ENCODE assay signal across 8 cellular contexts in the genomic region with DNA sequence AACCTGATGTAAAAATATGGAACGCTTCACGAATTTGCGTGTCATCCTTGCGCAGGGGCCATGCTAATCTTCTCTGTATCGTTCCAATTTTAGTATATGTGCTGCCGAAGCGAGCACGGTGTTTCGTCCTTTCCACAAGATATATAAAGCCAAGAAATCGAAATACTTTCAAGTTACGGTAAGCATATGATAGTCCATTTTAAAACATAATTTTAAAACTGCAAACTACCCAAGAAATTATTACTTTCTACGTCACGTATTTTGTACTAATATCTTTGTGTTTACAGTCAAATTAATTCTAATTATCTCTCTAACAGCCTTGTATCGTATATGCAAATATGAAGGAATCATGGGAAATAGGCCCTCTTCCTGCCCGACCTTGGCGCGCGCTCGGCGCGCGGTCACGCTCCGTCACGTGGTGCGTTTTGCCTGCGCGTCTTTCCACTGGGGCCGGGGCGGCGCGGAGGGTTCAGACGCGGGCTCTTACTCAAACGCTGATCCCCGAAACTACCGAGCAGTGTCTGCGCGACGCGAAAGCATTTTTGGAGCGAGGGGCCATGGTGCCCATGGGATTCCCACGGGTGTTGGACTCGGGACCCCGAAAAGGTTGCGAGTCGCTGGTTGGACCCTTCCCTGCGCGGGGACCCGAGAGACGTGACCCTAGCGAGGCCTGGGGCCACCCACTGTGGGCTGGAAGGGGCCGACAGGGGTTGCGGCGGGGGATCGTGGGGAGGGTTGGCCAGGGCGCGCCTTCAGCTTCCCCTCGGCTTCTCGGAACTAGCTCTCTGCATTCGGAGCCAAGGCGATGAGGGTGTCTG. TPM values are rescaled to one million over a fixed set of nuclear protein-coding genes. Genes with fewer than 3 reads are reported as not detected.
DNase-seq lines count a peak whose midpoint lies in the region; ATAC-seq and TF ChIP-seq lines count a peak whose summit lies in the region.

Gene RNU6-1 (minus strand): TSS at position 117 of the 818 bp plus-strand sequence.

- no peaks in the 10 kb centered on the region for H3K36me3 Mint-ChIP-seq in activated naive CD4-positive, alpha-beta T cell treated with anti-CD3 and anti-CD28 coated beads, Interleukin-2, amount 50 U/mL, for 24 hours

- peaks cover 36% of the 10 kb centered on the region for H3K4me1 ChIP-seq in suprapubic skin

- peak; percentile 44 to 64 for TF ChIP-seq POLR2A in suprapubic skin (IDR thresholded peaks at IDR 0.05)

- H3K36me3 ChIP-seq in SK-N-MC (ENCODE audit: insufficient read depth, low read length) (no peaks in the 10 kb centered on the region), suprapubic skin (no peaks in the 10 kb centered on the region)

- H3K4me3 ChIP-seq in SK-N-MC (peak within 1 kb of the TSS; percentile 92), suprapubic skin (peak within 1 kb of the TSS; percentile 94)

- H3K9me3 Mint-ChIP-seq in activated naive CD4-positive, alpha-beta T cell treated with anti-CD3 and anti-CD28 coated beads, Interleukin-2, amount 50 U/mL, for 24 hours, result no peaks in the 10 kb centered on the region

- peaks cover 7% of the 10 kb centered on the region for H3K27me3 Mint-ChIP-seq in activated naive CD4-positive, alpha-beta T cell treated with anti-CD3 and anti-CD28 coated beads, Interleukin-2, amount 50 U/mL, for 24 hours

- peak; percentile 82 for ATAC-seq in HG02571 (IDR thresholded peaks at IDR 0.05; ENCODE audit: unreplicated experiment)

- H3K4me1 Mint-ChIP-seq in activated naive CD4-positive, alpha-beta T cell treated with anti-CD3 and anti-CD28 coated beads, Interleukin-2, amount 50 U/mL, for 24 hours, result peaks cover 34% of the 10 kb centered on the region

- no peak for TF ChIP-seq EP300 in suprapubic skin (IDR thresholded peaks at IDR 0.05)

- DNase-seq in GM04504 (ENCODE audit: low read depth), result peak; percentile 81
- peak; percentile 77 for DNase-seq in NCI-H1048 (lab: John Stamatoyannopoulos, UW)
- DNase-seq in SK-N-MC (ENCODE audit: low read depth, low spot score), result peak; percentile 93
- DNase-seq in germinal center (ENCODE audit: low spot score), result peak; percentile 93
- DNase-seq in nucleus accumbens (lab: John Stamatoyannopoulos, UW), result peak; percentile 39 to 96 (median 88)
- peak; percentile 96 to 97 for DNase-seq in suprapubic skin (ENCODE audit: low spot score in 2 of 2)

- TF ChIP-seq CTCF in suprapubic skin (IDR thresholded peaks at IDR 0.05), result no peak

- H3K4me3 Mint-ChIP-seq in activated naive CD4-positive, alpha-beta T cell treated with anti-CD3 and anti-CD28 coated beads, Interleukin-2, amount 50 U/mL, for 24 hours, result peak within 1 kb of the TSS; percentile 97

- WGBS in suprapubic skin, result under 1% methylated on average over 35 of the region's 62 CpGs

- peaks cover 10% of the 10 kb centered on the region for H3K27me3 ChIP-seq in suprapubic skin

- peak within 1 kb of the TSS; percentile 82 for H3K9ac ChIP-seq in SK-N-MC (ENCODE audit: insufficient read length)

- H3K9me3 ChIP-seq in SK-N-MC (ENCODE audit: low read depth, low read length) (no peaks in the 10 kb centered on the region), suprapubic skin (no peaks in the 10 kb centered on the region)

- H3K27ac ChIP-seq in SK-N-MC (peak within 1 kb of the TSS; percentile 89), suprapubic skin (peak within 1 kb of the TSS; percentile 97)

- H3K27ac Mint-ChIP-seq in activated naive CD4-positive, alpha-beta T cell treated with anti-CD3 and anti-CD28 coated beads, Interleukin-2, amount 50 U/mL, for 24 hours, result peak within 1 kb of the TSS; percentile 98

RNA-seq across cellular contexts. Expression of gene RNU6-1, which starts in this region (rescaled TPM):
- total RNA-seq in suprapubic skin, result not detected

Comparison
In these comparisons a context has a peak if more than half of its experiments do, and no peak if none do; other contexts are left out.
1. Peak in every context shown above with its lines: DNase-seq, ATAC-seq, H3K4me3 ChIP-seq and H3K27ac ChIP-seq.
2. Peak in DNase-seq, H3K4me3 ChIP-seq and H3K27ac ChIP-seq in suprapubic skin; RNA of the gene not detected or under 1 TPM.